In the genomic region with DNA sequence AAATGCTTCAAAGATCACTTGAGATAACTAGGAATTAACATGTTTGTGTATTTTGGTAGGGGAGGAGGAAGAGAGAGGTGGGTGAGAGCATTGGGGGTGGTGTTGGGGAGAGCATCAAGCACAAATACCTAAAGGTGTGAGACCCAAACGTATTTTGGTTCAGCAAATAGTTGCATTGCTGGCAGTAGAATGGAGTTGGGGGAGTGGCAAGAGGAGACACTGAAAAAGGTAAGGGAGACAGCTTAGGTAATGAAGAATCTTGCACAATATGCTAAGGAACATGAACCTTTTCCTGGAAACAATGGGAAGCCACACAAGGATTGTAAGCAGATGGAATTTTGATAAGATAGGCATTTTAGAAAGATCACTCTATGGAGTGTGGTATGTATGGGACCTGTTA, we compare ENCODE assay signal across 21 cellular contexts. TPM values are rescaled to one million over a fixed set of nuclear protein-coding genes. Genes with fewer than 3 reads are reported as not detected.
DNase-seq lines count a peak whose midpoint lies in the region; ATAC-seq, FAIRE-seq and TF ChIP-seq lines count a peak whose summit lies in the region.
"Had no signal": no experiment of that assay in that cellular context is flagged by ENCODE, and none has a peak within 500 bp of the region (broad histone marks: within the 10 kb centered on the region; RNA-seq: fewer than 3 reads in every experiment).

No MANE protein-coding gene starts in this region.

- no peak overlapping the region for H2BK15ac ChIP-seq in mesendoderm (replicated peaks; ENCODE audit: low read depth)

- peaks cover 3% of the 10 kb centered on the region; the same call in 1 of the 2 replicates for H4K20me1 ChIP-seq in HepG2 (ENCODE audit: insufficient read depth, low read length)

- no peak overlapping the region for H4K8ac ChIP-seq in mesendoderm (ENCODE audit: low read depth, low read length)

- ATAC-seq in HepG2 (no peak), right lobe of liver (no peak), HG02973 (IDR thresholded peaks at IDR 0.05; ENCODE audit: unreplicated experiment) (no peak), GM19395 (IDR thresholded peaks at IDR 0.05; ENCODE audit: unreplicated experiment) (no peak)
- ATAC-seq: GM12878 had no signal

- intact Hi-C loops in HepG2 (cut with micrococcal nuclease; ENCODE audit: unreplicated experiment): loop anchor here (2.0 kb wide), 2 partner anchors 97 to 167 kb away; no protein-coding TSS in a partner anchor
- intact Hi-C loops in right lobe of liver (cut with DNase I): no loop called here
- intact Hi-C loops in breast epithelium (cut with DNase I; ENCODE audit: low total_unique reads): no loop called here

- POLR2A ChIA-PET in HepG2 (lab: Yijun Ruan, JAX): no interaction called here

- H3K27ac ChIP-seq in HepG2 (ENCODE audit: extremely low read length, insufficient read depth, low read length) (no peak overlapping the region), right lobe of liver (no peak overlapping the region), breast epithelium (peak overlapping the region; percentile 49 to 99), mesendoderm (ENCODE audit: low read depth, low read length) (no peak overlapping the region)
- H3K27ac ChIP-seq: SK-N-MC had no signal

- no peak for TF ChIP-seq RAD21 in HepG2 (CRISPR knock-in tag; IDR thresholded peaks at IDR 0.05)

- H3K9me3 ChIP-seq in HepG2 (ENCODE audit: low read length) (no peaks in the 10 kb centered on the region), right lobe of liver (no peaks in the 10 kb centered on the region), breast epithelium (no peaks in the 10 kb centered on the region)
- H3K9me3 ChIP-seq: BE2C had no signal

- 0 out of 5 replicates have a peak, but pooled peaks cover 0 to 4% of the 10 kb centered on the region in 2 experiments for H3K36me3 ChIP-seq in HepG2 (replicated peaks in 1 of 2; ENCODE audit: control insufficient read depth in 1 of 2, insufficient read depth in 2 of 2, low read length in 2 of 2)
- no peaks in the 10 kb centered on the region for H3K36me3 ChIP-seq in right lobe of liver
- no peaks in the 10 kb centered on the region for H3K36me3 ChIP-seq in breast epithelium
- H3K36me3 ChIP-seq in mesendoderm (ENCODE audit: control insufficient read depth, insufficient read depth, low read length): no peaks in the 10 kb centered on the region
- H3K36me3 ChIP-seq: BE2C had no signal

- CTCF ChIA-PET in HepG2 (lab: Yijun Ruan, JAX; ENCODE audit: low intra/inter-chr PET ratio, low total read pairs): no interaction called here

- no peak overlapping the region for H4K5ac ChIP-seq in mesendoderm (ENCODE audit: low read length)

- H3K23ac ChIP-seq in mesendoderm (ENCODE audit: low read length): no peak overlapping the region

- H3K4me1 ChIP-seq in HepG2 (ENCODE audit: insufficient read depth, low read length) (peaks cover 32% of the 10 kb centered on the region), right lobe of liver (peaks cover 0 to 15% (median 5%) of the 10 kb centered on the region in 4 donors), breast epithelium (no peaks in the 10 kb centered on the region), mesendoderm (ENCODE audit: control insufficient read depth, low read depth, low read length) (peaks cover 9% of the 10 kb centered on the region)
- H3K4me1 ChIP-seq: BE2C had no signal

- DNase-seq in HepG2 (ENCODE audit: low spot score): no peak
- no peak for DNase-seq in right lobe of liver
- no peak for DNase-seq in breast epithelium (ENCODE audit: low spot score in 2 of 2)
- DNase-seq in mesendoderm: peak; percentile 93
- DNase-seq in NCI-H446 (lab: John Stamatoyannopoulos, UW): no peak
- no peak for DNase-seq in kidney tubule cell (ENCODE audit: low spot score)
- DNase-seq: BE2C; CD4-positive, alpha-beta T cell; EL; NCI-H1105 treated with DMSO at 0.1 percent for 48 hours; NCI-H1694 treated with DMSO at 0.1 percent for 48 hours; NCI-H510A; NCI-H748 treated with DMSO at 0.1 percent for 48 hours; NK-92 treated with Interleukin-12 subunit alpha and Interleukin-12 subunit beta, amount 100 ng/mL, for 24 hours; OCI-M1; SHP77 had no signal

- no peak overlapping the region for H3K56ac ChIP-seq in mesendoderm (ENCODE audit: low read length)

- H2AK5ac ChIP-seq in mesendoderm (ENCODE audit: low read length): no peak overlapping the region

- WGBS in HepG2 (ENCODE audit: low lambda C conversion rate): 2% methylated on average over 1 of the region's 1 CpG
- 17% methylated on average over 1 of the region's 1 CpG for WGBS in right lobe of liver (ENCODE audit: insufficient coverage, low coverage, low lambda C conversion rate, missing lambda C conversion rate)
- WGBS in mesendoderm (ENCODE audit: extremely low coverage, insufficient coverage, low lambda C conversion rate): no CpG with 5 or more reads among the region's 1 CpG

- H3K79me1 ChIP-seq in mesendoderm (ENCODE audit: low read length): no peaks in the 10 kb centered on the region

- in situ Hi-C loops in HepG2 (cut with HindIII; ENCODE audit: extremely low pct_ligation_motif_present, low pct_unique_long_range_greater_than_20kb): no loop called here

- H3K79me2 ChIP-seq in HepG2 (ENCODE audit: insufficient read depth, low read length) (peaks cover 28% of the 10 kb centered on the region), mesendoderm (ENCODE audit: control insufficient read depth, insufficient read depth, low read length) (peaks cover 25% of the 10 kb centered on the region)

- H2BK120ac ChIP-seq in mesendoderm (ENCODE audit: low read depth, low read length): no peak overlapping the region

- H2BK5ac ChIP-seq in mesendoderm (ENCODE audit: low read length): no peak overlapping the region

- no peak overlapping the region for H3K4ac ChIP-seq in mesendoderm (ENCODE audit: low read depth, low read length)

- no peak overlapping the region for H3K4me2 ChIP-seq in HepG2 (ENCODE audit: low read depth, low read length)
- H3K4me2 ChIP-seq in mesendoderm (ENCODE audit: low read length): no peak overlapping the region

- TF ChIP-seq EP300 in HepG2 (IDR thresholded peaks at IDR 0.05; ENCODE audit: low read depth in 2 of 2, low read length in 2 of 2) (no peak), HepG2 (CRISPR knock-in tag; IDR thresholded peaks at IDR 0.05; ENCODE audit: borderline replicate concordance) (no peak)

- H3K9ac ChIP-seq in HepG2 (ENCODE audit: insufficient read depth, low read depth, low read length) (no peak overlapping the region), mesendoderm (ENCODE audit: low read length) (no peak overlapping the region)

- no peak overlapping the region for H3K18ac ChIP-seq in mesendoderm (ENCODE audit: low read length)

- peak overlapping the region; percentile 9 for H2AFZ ChIP-seq in HepG2 (ENCODE audit: low read length)

- H3K4me3 ChIP-seq in HepG2 (replicated peaks in 1 of 3; ENCODE audit: insufficient read depth in 1 of 3, low read depth in 2 of 3, low read length in 3 of 3): no peak overlapping the region
- no peak overlapping the region for H3K4me3 ChIP-seq in right lobe of liver
- no peak overlapping the region for H3K4me3 ChIP-seq in breast epithelium
- no peak overlapping the region for H3K4me3 ChIP-seq in mesendoderm (ENCODE audit: low read length)
- H3K4me3 ChIP-seq: GM12878, SK-N-MC had no signal

- no peaks in the 10 kb centered on the region; a peak in 1 of 5 replicates for H3K27me3 ChIP-seq in HepG2 (ENCODE audit: control insufficient read depth in 1 of 2, insufficient read depth in 2 of 2, low read length in 2 of 2)
- H3K27me3 ChIP-seq in right lobe of liver: no peaks in the 10 kb centered on the region
- no peaks in the 10 kb centered on the region for H3K27me3 ChIP-seq in breast epithelium
- no peaks in the 10 kb centered on the region for H3K27me3 ChIP-seq in mesendoderm (ENCODE audit: insufficient read depth, low read length, poor library complexity)
- H3K27me3 ChIP-seq: BE2C had no signal

- TF ChIP-seq CTCF in HepG2 (CRISPR knock-in tag; IDR thresholded peaks at IDR 0.05) (no peak), right lobe of liver (IDR thresholded peaks at IDR 0.05) (no peak), breast epithelium (IDR thresholded peaks at IDR 0.05) (no peak)

- no peak for FAIRE-seq in HepG2 (lab: Jason Lieb, UNC)
- FAIRE-seq: GM12878, H1 had no signal

- no TSS peak for BruUV-seq in HepG2 (replicated peaks; lab: Mats Ljungman, UMichigan)

- TF ChIP-seq POLR2A in HepG2 (IDR thresholded peaks at IDR 0.05; ENCODE audit: insufficient read depth in 1 of 2, low read depth in 2 of 2, low read length in 2 of 2): no peak
- TF ChIP-seq POLR2A in right lobe of liver (IDR thresholded peaks at IDR 0.05): no peak
- TF ChIP-seq POLR2A in breast epithelium (IDR thresholded peaks at IDR 0.05): no peak

RNA-seq across cellular contexts. Expression of a gene that starts 1.5 kb away (rescaled TPM):
- total RNA-seq in HepG2 (2016; rRNA removed; fragmentation: Illumina TruSeq; extraction: Trizol) (12.5 and 14.9 TPM in 2 replicates), right lobe of liver (10 to 100 TPM in 1 of 6 experiments, 1 to 10 TPM in 5; 4.7 to 18.8 (median 8.3) TPM), breast epithelium (10 to 100 TPM; 31.8 to 51.7 (median 40.6) TPM)
- 2.5 and 3.3 TPM in 2 replicates for total RNA-seq in HepG2 (2016; cell fraction: cytosol; rRNA removed; fragmentation: Illumina TruSeq; extraction: Trizol; ENCODE audit: low read depth)
- total RNA-seq in HepG2 (2016; cell fraction: insoluble cytoplasmic fraction; rRNA removed; fragmentation: Illumina TruSeq; extraction: Trizol): 12.6 and 13.4 TPM in 2 replicates
- total RNA-seq in HepG2 (2016; cell fraction: membrane; rRNA removed; fragmentation: Illumina TruSeq; extraction: Trizol): 8.4 and 8.8 TPM in 2 replicates
- total RNA-seq in HepG2 (2016; cell fraction: nucleus; rRNA removed; fragmentation: Illumina TruSeq; extraction: Trizol): 15.1 and 17.0 TPM in 2 replicates
- polyA plus RNA-seq in HepG2 (2011; rRNA removed): 12.9 and 16.2 TPM in 2 replicates
- 7.3 and 10.7 TPM in 2 replicates for polyA plus RNA-seq in HepG2 (2011; cell fraction: cytosol; rRNA removed)
- polyA plus RNA-seq in HepG2 (2011; cell fraction: nucleus; rRNA removed): 13.3 and 15.0 TPM in 2 replicates
- 16.2 and 18.9 TPM in 2 replicates for polyA plus RNA-seq in HepG2 (2012)
- polyA plus RNA-seq in HepG2 (2016; cell fraction: cytosol; fragmentation: Illumina TruSeq; extraction: Trizol; ENCODE audit: low read depth): 0.62 and 0.97 TPM in 2 replicates
- 13.0 and 13.7 TPM in 2 replicates for polyA plus RNA-seq in HepG2 (2016; cell fraction: insoluble cytoplasmic fraction; fragmentation: Illumina TruSeq; extraction: Trizol; ENCODE audit: low read depth)
- polyA plus RNA-seq in HepG2 (2016; cell fraction: membrane; fragmentation: Illumina TruSeq; extraction: Trizol; ENCODE audit: low read depth): 3.4 and 3.7 TPM in 2 replicates
- polyA plus RNA-seq in HepG2 (2016; cell fraction: nucleus; fragmentation: Illumina TruSeq; extraction: Trizol; ENCODE audit: insufficient read depth, low read depth): 16.7 and 17.7 TPM in 2 replicates
- polyA minus RNA-seq in HepG2 (2011; rRNA and poly(A)+ RNA removed; ENCODE audit: low replicate concordance): 2.3 and 28.4 TPM in 2 replicates
- polyA minus RNA-seq in HepG2 (2011; cell fraction: cytosol; rRNA and poly(A)+ RNA removed): 18.2 and 21.7 TPM in 2 replicates
- polyA minus RNA-seq in HepG2 (2011; cell fraction: nucleus; rRNA and poly(A)+ RNA removed): 28.5 and 29.6 TPM in 2 replicates
- 44.0 TPM for polyA plus RNA-seq in mesendoderm (2013, experiment 1 of 2)
- polyA plus RNA-seq in mesendoderm (2013, experiment 2 of 2): 41.3 TPM

Comparison
In these comparisons a context has a peak if more than half of its experiments do, and no peak if none do; other contexts are left out.
1. H3K27ac ChIP-seq: peak in breast epithelium (2 of 2); none in HepG2 (single experiment), right lobe of liver (0 of 3) and mesendoderm (single experiment).